ENCODE assay signal across 12 cellular contexts in genomic region chr2:28300921-28301341, GRCh38.
DNase-seq lines count a peak whose midpoint lies in the region; ATAC-seq, FAIRE-seq and TF ChIP-seq lines count a peak whose summit lies in the region.
"Had no signal": no experiment of that assay in that cellular context is flagged by ENCODE, and none has a peak within 500 bp of the region (broad histone marks: within the 10 kb centered on the region; RNA-seq: fewer than 3 reads in every experiment).

No MANE protein-coding gene starts in this region.

- H3K4ac ChIP-seq in IMR-90 (ENCODE audit: low read depth, low read length) = peak overlapping the region; percentile 80

- no peak overlapping the region for H3K4me2 ChIP-seq in A549
- H3K4me2 ChIP-seq in IMR-90 (ENCODE audit: low read depth, low read length) = peak overlapping the region; percentile 83
- H3K4me2 ChIP-seq: BLaER1 had no signal

- peak overlapping the region; percentile 93 for H3K56ac ChIP-seq in IMR-90 (ENCODE audit: extremely low read depth, insufficient read depth, low read length)

- H4K20me1 ChIP-seq in IMR-90 (ENCODE audit: insufficient read depth, low read length) = no peaks in the 10 kb centered on the region; the same call in 1 of the 2 replicates
- H4K20me1 ChIP-seq: BLaER1 had no signal

- H3K4me1 ChIP-seq in A549 (peaks cover 16% of the 10 kb centered on the region), IMR-90 (ENCODE audit: control insufficient read depth, insufficient read depth, low read length) (peaks cover 17% of the 10 kb centered on the region), duodenal mucosa (ENCODE audit: control insufficient read depth in 1 of 2, insufficient read depth in 2 of 2, low read length in 2 of 2) (no peaks in the 10 kb centered on the region), mucosa of rectum (ENCODE audit: control insufficient read depth in 2 of 2, insufficient read depth in 2 of 2, low read length in 2 of 2) (no peaks in the 10 kb centered on the region)

- no TSS peak for BruUV-seq in IMR-90 (replicated peaks; lab: Mats Ljungman, UMichigan)

- peak overlapping the region; percentile 95 for H3K23ac ChIP-seq in IMR-90 (ENCODE audit: low read depth, low read length)

- H3K9me3 ChIP-seq in A549 (peaks cover 16% of the 10 kb centered on the region), IMR-90 (ENCODE audit: control insufficient read depth, insufficient read depth, low read length) (no peaks in the 10 kb centered on the region; the same call in 1 of the 2 replicates), duodenal mucosa (ENCODE audit: control insufficient read depth in 1 of 2, low read length in 2 of 2) (peaks cover 2 to 10% of the 10 kb centered on the region in 2 donors), mucosa of rectum (ENCODE audit: control insufficient read depth in 2 of 2, low read length in 2 of 2) (no peaks in the 10 kb centered on the region)

- POLR2A ChIA-PET in A549 (lab: Yijun Ruan, JAX) = no interaction called here
- POLR2A ChIA-PET in IMR-90 (lab: Charles Lee; ENCODE audit: unreplicated experiment) = interaction anchor here (1.5 kb wide), 1 partner anchor 92 kb away, joined by 4 read pairs; the partner anchor contains the start of gene FOSL2

- H3K14ac ChIP-seq in IMR-90 (replicated peaks; ENCODE audit: low read depth, low read length) = peak overlapping the region; percentile 96

- H4K5ac ChIP-seq in IMR-90 (ENCODE audit: low read depth, low read length) = peak overlapping the region; percentile 98

- H2BK20ac ChIP-seq in IMR-90 (ENCODE audit: low read depth, low read length) = peak overlapping the region; percentile 97

- H3K4me3 ChIP-seq in A549 = no peak overlapping the region
- peak overlapping the region; percentile 37; the same call in 1 of the 2 replicates for H3K4me3 ChIP-seq in IMR-90 (ENCODE audit: insufficient read depth, low read depth, low read length)
- H3K4me3 ChIP-seq in duodenal mucosa (ENCODE audit: low read depth in 1 of 2, low read length in 2 of 2) = no peak overlapping the region
- H3K4me3 ChIP-seq in mucosa of rectum (ENCODE audit: low read length in 2 of 2) = peak overlapping the region in 1 of 2 donors; percentile 19
- H3K4me3 ChIP-seq: BLaER1 had no signal

- H3K36me3 ChIP-seq in IMR-90 (ENCODE audit: control insufficient read depth, insufficient read depth, low read length) (no peaks in the 10 kb centered on the region), duodenal mucosa (ENCODE audit: control insufficient read depth in 1 of 2, insufficient read depth in 2 of 2, low read length in 2 of 2) (peaks cover 0 to 14% of the 10 kb centered on the region in 2 donors), mucosa of rectum (ENCODE audit: control insufficient read depth in 2 of 2, insufficient read depth in 2 of 2, low read length in 2 of 2) (peaks cover 0 to 3% of the 10 kb centered on the region in 2 donors)

- peak overlapping the region; percentile 98 for H2BK5ac ChIP-seq in IMR-90 (ENCODE audit: low read depth, low read length, poor library complexity, severe bottlenecking)

- H3K79me1 ChIP-seq in IMR-90 (ENCODE audit: low read depth in 1 of 2, low read length in 2 of 2) = peaks cover 0 to 3% of the 10 kb centered on the region in 2 experiments; a peak in 1 of 4 replicates

- H2AK9ac ChIP-seq in IMR-90 (replicated peaks; ENCODE audit: low read depth, low read length, poor library complexity) = peak overlapping the region; percentile 28

- TF ChIP-seq RAD21 in A549 (conservative IDR thresholded peaks at IDR 0.05 in 1 of 2, IDR thresholded peaks at IDR 0.05 in 1 of 2) (no peak), IMR-90 (IDR thresholded peaks at IDR 0.05; ENCODE audit: low read length) (0 out of 2 replicates have a peak, but pooled peaks have one; percentile 4)

- peak overlapping the region; percentile 30 to 96 for H4K8ac ChIP-seq in IMR-90 (ENCODE audit: low read depth in 2 of 2, low read length in 2 of 2)

- H2BK15ac ChIP-seq in IMR-90 (ENCODE audit: low read depth, low read length) = peak overlapping the region; percentile 87

- intact Hi-C loops in IMR-90 (cut with micrococcal nuclease) = loop anchor here (1.0 to 2.0 kb wide), 2 partner anchors 91 to 346 kb away; partner anchors contain the start of gene FOSL2

- TF ChIP-seq CTCF in A549 (IDR thresholded peaks at IDR 0.05) (no peak), IMR-90 (conservative IDR thresholded peaks at IDR 0.05; ENCODE audit: low read depth, low read length) (no peak)

- CTCF ChIA-PET in A549 (lab: Yijun Ruan, JAX) = interaction anchor here (0.8 to 1.6 kb wide), 5 partner anchors 8 to 547 kb away, joined by 3 to 4 read pairs (median 3); no protein-coding TSS in a partner anchor
- CTCF ChIA-PET in IMR-90 (lab: Yijun Ruan, JAX) = interaction anchor here (0.8 to 0.9 kb wide), 2 partner anchors 411 to 578 kb away, joined by 3 read pairs; partner anchors contain the start of genes BABAM2 and RBKS

- H2BK120ac ChIP-seq in IMR-90 (ENCODE audit: low read depth, low read length) = peak overlapping the region; percentile 90

- in situ Hi-C loops in IMR-90 (cut with MboI; ENCODE audit: low sequenced_read_pairs) = no loop called here

- H4K91ac ChIP-seq in IMR-90 (ENCODE audit: insufficient read depth, low read depth, low read length) = peak overlapping the region; percentile 94

- H3K9ac ChIP-seq in IMR-90 (ENCODE audit: low read depth, low read length) (peak overlapping the region; percentile 57), duodenal mucosa (ENCODE audit: low read depth in 1 of 2, low read length in 2 of 2) (no peak overlapping the region), mucosa of rectum (ENCODE audit: low read depth in 1 of 2, low read length in 2 of 2) (no peak overlapping the region)
- H3K9ac ChIP-seq: BLaER1 had no signal

- H3K18ac ChIP-seq in IMR-90 (ENCODE audit: low read depth, low read length) = peak overlapping the region; percentile 99

- no peak for TF ChIP-seq EP300 in A549 (IDR thresholded peaks at IDR 0.05)

- H3K9me1 ChIP-seq in IMR-90 (ENCODE audit: insufficient read depth, low read length) = peaks cover 4% of the 10 kb centered on the region; the same call in 1 of the 2 replicates

- no peak overlapping the region for H3K27ac ChIP-seq in A549
- H3K27ac ChIP-seq in IMR-90 (ENCODE audit: insufficient read depth, low read length) = peak overlapping the region; percentile 94
- peak overlapping the region; percentile 17 for H3K27ac ChIP-seq in duodenal mucosa (ENCODE audit: low read depth, low read length)
- H3K27ac ChIP-seq in mucosa of rectum (ENCODE audit: low read depth in 2 of 2, low read length in 2 of 2) = peak overlapping the region; percentile 48 to 52
- H3K27ac ChIP-seq: BLaER1, foreskin keratinocyte had no signal

- peak overlapping the region; percentile 37 for H2AFZ ChIP-seq in IMR-90 (replicated peaks; ENCODE audit: low read length, poor library complexity)

- H2AK5ac ChIP-seq in IMR-90 (ENCODE audit: low read depth, low read length) = peak overlapping the region; percentile 46; the same call in 1 of the 2 replicates

- WGBS in A549 (ENCODE audit: missing lambda C conversion rate) = 84% methylated on average over 3 of the region's 3 CpGs
- 0% methylated on average over 1 of the region's 3 CpGs; no CpG with 5 or more reads in 1 of the 2 experiments for WGBS in IMR-90 (ENCODE audit: extremely low coverage in 2 of 2, insufficient read length in 1 of 2), 2 experiments

- TF ChIP-seq POLR2A in A549 (IDR thresholded peaks at IDR 0.05; ENCODE audit: low read length) (no peak), IMR-90 (IDR thresholded peaks at IDR 0.05; ENCODE audit: low read depth, low read length) (no peak)

- DNase-seq in A549 (ENCODE audit: low read depth in 1 of 2, low spot score in 1 of 2) = no peak
- DNase-seq in IMR-90 = peak; percentile 98
- DNase-seq in middle frontal gyrus (ENCODE audit: extremely low spot score, low spot score) = no peak
- DNase-seq in T1000 (lab: John Stamatoyannopoulos, UW) = no peak
- DNase-seq: activated CD8-positive, alpha-beta T cell treated with anti-CD3 and anti-CD28 coated beads for 36 hours; foreskin keratinocyte; NCI-H774 had no signal

- peak in 1 of 2 experiments; percentile 28; a peak in 1 of 6 replicates for ATAC-seq in A549
- ATAC-seq in IMR-90 (ENCODE audit: low read depth) = peak; percentile 83
- ATAC-seq in HG02970 (IDR thresholded peaks at IDR 0.05; ENCODE audit: low FRiP score, unreplicated experiment) = no peak
- no peak for ATAC-seq in GM18873 (IDR thresholded peaks at IDR 0.05; ENCODE audit: low FRiP score, unreplicated experiment)
- ATAC-seq: activated CD8-positive, alpha-beta T cell treated with anti-CD3 and anti-CD28 coated beads for 36 hours; foreskin keratinocyte had no signal

- FAIRE-seq in A549 (lab: Jason Lieb, UNC) = peak; percentile 39

- dilution Hi-C loops in IMR-90 (cut with HindIII; ENCODE audit: low sequenced_read_pairs, unreplicated experiment) = no loop called here

- H3K27me3 ChIP-seq in IMR-90 (ENCODE audit: control insufficient read depth, insufficient read depth, low read length) (no peaks in the 10 kb centered on the region), duodenal mucosa (ENCODE audit: control insufficient read depth in 1 of 2, insufficient read depth in 2 of 2, low read length in 2 of 2) (no peaks in the 10 kb centered on the region), mucosa of rectum (ENCODE audit: control insufficient read depth in 2 of 2, insufficient read depth in 2 of 2, low read length in 2 of 2) (no peaks in the 10 kb centered on the region)
- H3K27me3 ChIP-seq: BLaER1, foreskin keratinocyte had no signal

TF ChIP-seq in A549, 52 proteins besides CTCF, POLR2A, EP300 and RAD21 (continues in another document):
- TF ChIP-seq CEBPB (IDR thresholded peaks at IDR 0.05) (no peak), POLR2AphosphoS2 (conservative IDR thresholded peaks at IDR 0.05; ENCODE audit: low read length) (no peak), KDM1A (IDR thresholded peaks at IDR 0.05; ENCODE audit: low read depth) (no peak), NR3C1 (IDR thresholded peaks at IDR 0.05) (no peak)

TF ChIP-seq in IMR-90, 13 proteins besides CTCF, POLR2A, EP300 and RAD21 (continues in another document):
- TF ChIP-seq RCOR1 (IDR thresholded peaks at IDR 0.05; ENCODE audit: insufficient replicate concordance, low read length) = no peak
- TF ChIP-seq MAZ (IDR thresholded peaks at IDR 0.05; ENCODE audit: borderline replicate concordance, low read depth, low read length) = no peak
- TF ChIP-seq RFX5 (IDR thresholded peaks at IDR 0.05; ENCODE audit: low read depth, low read length) = no peak
- no peak for TF ChIP-seq CEBPB (IDR thresholded peaks at IDR 0.05; ENCODE audit: low read depth, low read length)
- peak; percentile 40; the same call in 1 of the 2 replicates for TF ChIP-seq NFE2L2 (IDR thresholded peaks at IDR 0.05; ENCODE audit: low read depth, low read length)
- TF ChIP-seq, protein P1, sequence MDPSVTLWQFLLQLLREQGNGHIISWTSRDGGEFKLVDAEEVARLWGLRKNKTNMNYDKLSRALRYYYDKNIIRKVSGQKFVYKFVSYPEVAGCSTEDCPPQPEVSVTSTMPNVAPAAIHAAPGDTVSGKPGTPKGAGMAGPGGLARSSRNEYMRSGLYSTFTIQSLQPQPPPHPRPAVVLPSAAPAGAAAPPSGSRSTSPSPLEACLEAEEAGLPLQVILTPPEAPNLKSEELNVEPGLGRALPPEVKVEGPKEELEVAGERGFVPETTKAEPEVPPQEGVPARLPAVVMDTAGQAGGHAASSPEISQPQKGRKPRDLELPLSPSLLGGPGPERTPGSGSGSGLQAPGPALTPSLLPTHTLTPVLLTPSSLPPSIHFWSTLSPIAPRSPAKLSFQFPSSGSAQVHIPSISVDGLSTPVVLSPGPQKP (IDR thresholded peaks at IDR 0.05; ENCODE audit: borderline replicate concordance, low read depth, low read length) = no peak

Comparison
In these comparisons a context has a peak if more than half of its experiments do, and no peak if none do; other contexts are left out.
1. H3K27ac ChIP-seq: peak in IMR-90 (single experiment), duodenal mucosa (single experiment) and mucosa of rectum (2 of 2); none in A549 (0 of 2).